ENCODE assay signal across 8 cellular contexts in the genomic region with DNA sequence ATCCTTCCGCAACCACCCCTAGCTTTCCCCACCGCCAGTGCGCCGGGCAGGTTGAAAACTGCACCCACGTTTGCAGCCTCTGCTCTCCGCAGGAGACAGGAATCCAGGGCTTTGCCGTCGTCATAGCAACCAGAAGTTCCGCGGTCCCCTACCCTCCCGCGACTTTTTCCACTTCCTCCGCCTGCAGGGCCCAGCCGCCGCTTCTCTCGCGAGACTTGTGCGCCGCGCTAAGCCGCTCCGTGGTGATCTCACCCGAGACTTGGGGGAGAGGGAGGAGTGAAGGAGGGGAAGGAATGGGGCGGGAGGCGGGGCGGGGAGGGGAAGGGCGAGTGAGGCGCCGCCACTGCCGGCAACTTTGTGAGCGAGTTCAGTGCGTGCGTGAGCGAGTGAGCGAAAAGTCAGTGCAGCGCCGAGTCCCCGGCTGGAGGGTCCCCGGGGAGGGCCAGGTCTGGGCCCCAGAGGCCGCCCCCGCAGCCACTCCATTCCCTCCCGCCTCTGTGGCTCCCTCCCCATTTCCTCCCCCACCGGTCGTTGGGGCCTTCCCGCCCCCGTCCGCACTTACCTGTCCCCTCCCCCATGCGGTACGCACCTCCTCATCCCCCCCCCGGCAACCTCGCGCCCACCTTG. TPM values are rescaled to one million over a fixed set of nuclear protein-coding genes. Genes with fewer than 3 reads are reported as not detected.
DNase-seq lines count a peak whose midpoint lies in the region; ATAC-seq and TF ChIP-seq lines count a peak whose summit lies in the region.

TSS of gene SIPA1L1 (plus strand) at position 370 of the 627 bp plus-strand sequence.

- peak within 1 kb of the TSS; percentile 75 for H2AFZ ChIP-seq in OCI-LY3 (ENCODE audit: low read depth, low read length)

- H3K4me2 ChIP-seq in OCI-LY3 (ENCODE audit: low read length), result peak within 1 kb of the TSS; percentile 96

- H3K36me3 ChIP-seq in OCI-LY3 (replicated peaks; ENCODE audit: low read depth, low read length), result no peaks in the 10 kb centered on the region

- peaks cover 41% of the 10 kb centered on the region for H3K4me1 ChIP-seq in OCI-LY3 (ENCODE audit: low read length)

- H3K4me3 ChIP-seq in OCI-LY3 (ENCODE audit: low read length), result peak within 1 kb of the TSS; percentile 89

- H3K9me3 ChIP-seq in OCI-LY3 (ENCODE audit: insufficient read depth, low read length), result no peaks in the 10 kb centered on the region

- no peaks in the 10 kb centered on the region for H4K20me1 ChIP-seq in OCI-LY3 (ENCODE audit: insufficient read depth, low read length)

- H3K4me1 Mint-ChIP-seq in endothelial cell (ENCODE audit: unreplicated experiment), result peaks cover 33% of the 10 kb centered on the region

- H3K27ac Mint-ChIP-seq in endothelial cell (ENCODE audit: unreplicated experiment), result peak within 1 kb of the TSS; percentile 70

- peak; percentile 97 for DNase-seq in D341Med (ENCODE audit: low spot score)
- DNase-seq in HuH-7 (ENCODE audit: low spot score), result peak; percentile 83
- DNase-seq in activated CD8-positive, alpha-beta memory T cell treated with anti-CD3 and anti-CD28 coated beads, Interleukin-2, amount 50 U/mL, for 48 hours, result peak; percentile 98
- DNase-seq in endothelial cell (ENCODE audit: low spot score), result peak; percentile 98
- peak; percentile 97 for DNase-seq in midbrain (lab: John Stamatoyannopoulos, UW)
- peak; percentile 94 to 97 for DNase-seq in stimulated activated CD8-positive, alpha-beta memory T cell treated with anti-CD3 and anti-CD28 coated beads, Interleukin-2, amount 100 ng/mL, for 1 hour (ENCODE audit: low read depth in 2 of 2)

- H3K4me3 Mint-ChIP-seq in endothelial cell (ENCODE audit: unreplicated experiment), result peak within 1 kb of the TSS; percentile 96

- H3K27me3 Mint-ChIP-seq in endothelial cell (ENCODE audit: unreplicated experiment), result peaks cover 12% of the 10 kb centered on the region

- peak within 1 kb of the TSS; percentile 73 for H3K27ac ChIP-seq in OCI-LY3 (ENCODE audit: low read length)

- H3K27me3 ChIP-seq in OCI-LY3 (ENCODE audit: low read depth, low read length), result no peaks in the 10 kb centered on the region

- peaks cover 4% of the 10 kb centered on the region for H3K36me3 Mint-ChIP-seq in endothelial cell (ENCODE audit: low read depth, unreplicated experiment)

- TF ChIP-seq CTCF in OCI-LY3 (IDR thresholded peaks at IDR 0.05; ENCODE audit: low read depth, low read length) (no peak), endothelial cell (IDR thresholded peaks at IDR 0.05; ENCODE audit: unreplicated experiment) (no peak)

- H3K9ac ChIP-seq in OCI-LY3 (ENCODE audit: low read length), result peak within 1 kb of the TSS; percentile 85

- H3K9me3 Mint-ChIP-seq in endothelial cell (ENCODE audit: unreplicated experiment), result no peaks in the 10 kb centered on the region

- H3K79me2 ChIP-seq in OCI-LY3 (ENCODE audit: low read length), result peaks cover 41% of the 10 kb centered on the region

- peak; percentile 75 for ATAC-seq in GM21515 (IDR thresholded peaks at IDR 0.05; ENCODE audit: unreplicated experiment)

RNA-seq across cellular contexts. Expression of gene SIPA1L1, which starts in this region (rescaled TPM):
- 79.1 TPM for total RNA-seq in endothelial cell (ENCODE audit: unreplicated experiment)

Comparison
In these comparisons a context has a peak if more than half of its experiments do, and no peak if none do; other contexts are left out.
1. Peak in every context shown above with its lines: DNase-seq, ATAC-seq, H3K4me3 ChIP-seq and H3K27ac ChIP-seq.